ENCODE assay signal across 23 cellular contexts in the genomic region with DNA sequence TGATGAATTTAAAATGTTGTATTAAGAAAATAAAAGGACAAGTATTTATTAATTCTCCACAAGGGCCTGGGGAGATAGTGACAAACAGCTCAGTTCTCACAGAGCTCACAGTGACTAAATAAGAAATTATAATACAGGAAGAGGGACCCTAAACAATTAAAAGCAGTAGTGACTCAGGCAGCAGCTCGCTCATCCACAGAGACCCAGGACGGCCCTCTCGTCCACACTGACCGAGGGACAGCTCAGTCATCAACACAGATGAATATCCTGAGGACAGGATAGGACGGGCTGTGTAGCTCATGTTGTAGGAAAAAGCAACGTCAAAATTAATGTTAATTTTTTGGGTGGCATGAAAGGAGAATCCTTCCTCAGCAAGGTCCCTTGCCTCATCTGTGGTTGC.
"Had no signal": no experiment of that assay in that cellular context is flagged by ENCODE, and none has a peak within 500 bp of the region (broad histone marks: within the 10 kb centered on the region; RNA-seq: fewer than 3 reads in every experiment).

No MANE protein-coding gene starts in this region.

- FAIRE-seq: endothelial cell of umbilical vein, pancreas had no signal

- H3K4me2 ChIP-seq: hepatocyte had no signal

- H2AFZ ChIP-seq: hepatocyte had no signal

- H3K4me1 Mint-ChIP-seq: naive B cell had no signal

- H3K4me3 ChIP-seq: coronary artery, hepatocyte, pancreas, prostate gland, spleen, stomach, thoracic aorta, transverse colon had no signal

- H3K4me1 ChIP-seq: pancreas, prostate gland, stomach, transverse colon had no signal

- DNase-seq: effector CD4-positive, alpha-beta T cell; endodermal cell; erythroblast; foreskin melanocyte; left colon; mesendoderm; naive B cell; occipital lobe; pancreas; spleen; stimulated activated CD4-positive, alpha-beta T cell treated with anti-CD3 and anti-CD28 coated beads, Interleukin-15, amount 100 ng/mL, for 24 hours; stimulated activated CD4-positive, alpha-beta T cell treated with anti-CD3 and anti-CD28 coated beads, Interleukin-1b, Interleukin-23, amount 100 ng/mL, for 48 hours; stimulated activated CD4-positive, alpha-beta T cell treated with anti-CD3 and anti-CD28 coated beads, Interleukin-4, amount 100 ng/mL, for 24 hours; stimulated activated naive CD4-positive, alpha-beta T cell; stomach; substantia nigra; transverse colon had no signal

- H3K36me3 ChIP-seq: pancreas, prostate gland, spleen, stomach, thoracic aorta, transverse colon had no signal

- H3K27ac ChIP-seq: coronary artery, hepatocyte, pancreas, prostate gland, spleen, stomach, thoracic aorta, transverse colon had no signal

- H3K9me3 ChIP-seq: pancreas, prostate gland, spleen, stomach, thoracic aorta, transverse colon had no signal

- ATAC-seq: left colon, pancreas, sciatic nerve had no signal

- H3K4me3 Mint-ChIP-seq: endodermal cell, naive B cell had no signal

- H3K36me3 Mint-ChIP-seq: naive B cell had no signal

- H3K9me3 Mint-ChIP-seq: endodermal cell, naive B cell had no signal

- H3K27me3 ChIP-seq: hepatocyte, pancreas, stomach, transverse colon had no signal

- H3K27ac Mint-ChIP-seq: endodermal cell, naive B cell had no signal
